8 cellular contexts compared by ENCODE assay signal in genomic region chr3:132660745-132661067, GRCh38. TPM values are rescaled to one million over a fixed set of nuclear protein-coding genes. Genes with fewer than 3 reads are reported as not detected.
DNase-seq lines count a peak whose midpoint lies in the region; ATAC-seq and TF ChIP-seq lines count a peak whose summit lies in the region.

No MANE protein-coding gene starts in this region.

- H4K20me1 ChIP-seq in neural progenitor cell (ENCODE audit: low read depth): peaks cover 25% of the 10 kb centered on the region

- H3K27me3 ChIP-seq in SJCRH30 (no peaks in the 10 kb centered on the region), neural progenitor cell (no peaks in the 10 kb centered on the region)

- DNase-seq in HFFc6 (no peak), SJCRH30 (no peak), fibroblast of gingiva (ENCODE audit: low read depth) (peak; percentile 4), neural progenitor cell (ENCODE audit: low spot score) (no peak), NCI-H524 treated with DMSO at 0.1 percent for 48 hours (lab: John Stamatoyannopoulos, UW) (no peak)

- peak overlapping the region; percentile 80 for H3K27ac ChIP-seq in SJCRH30
- H3K27ac ChIP-seq in neural progenitor cell: no peak overlapping the region

- H3K4me2 ChIP-seq in neural progenitor cell: peak overlapping the region; percentile 76

- peaks cover 15% of the 10 kb centered on the region for H3F3A ChIP-seq in neural progenitor cell (ENCODE audit: low read depth)

- TF ChIP-seq CTCF in HFFc6 (IDR thresholded peaks at IDR 0.05) (no peak), neural progenitor cell (IDR thresholded peaks at IDR 0.05) (no peak)

- H3K9ac ChIP-seq in neural progenitor cell: peak overlapping the region; percentile 73

- H3K27ac Mint-ChIP-seq in HFFc6 (peak overlapping the region; percentile 99), neural progenitor cell (peak overlapping the region; percentile 94)

- H3K9me3 Mint-ChIP-seq in HFFc6 (no peaks in the 10 kb centered on the region), neural progenitor cell (no peaks in the 10 kb centered on the region)

- H3K27me3 Mint-ChIP-seq in HFFc6 (ENCODE audit: insufficient read depth) (peaks cover 1% of the 10 kb centered on the region; the same call in 1 of the 2 replicates), neural progenitor cell (ENCODE audit: insufficient read depth, low read depth) (no peaks in the 10 kb centered on the region)

- H3K36me3 Mint-ChIP-seq in HFFc6 (ENCODE audit: low read depth): peaks cover 10% of the 10 kb centered on the region
- peaks cover 3% of the 10 kb centered on the region for H3K36me3 Mint-ChIP-seq in neural progenitor cell

- H3K4me3 Mint-ChIP-seq in HFFc6 (peak overlapping the region; percentile 99), neural progenitor cell (peak overlapping the region; percentile 97)

- H3K79me2 ChIP-seq in neural progenitor cell (ENCODE audit: low read depth): peaks cover 56% of the 10 kb centered on the region

- H3K4me3 ChIP-seq in GM08714 (ENCODE audit: low read length) (peak overlapping the region; percentile 76), SJCRH30 (peak overlapping the region; percentile 99), neural progenitor cell (peak overlapping the region; percentile 91)

- peaks cover 3% of the 10 kb centered on the region; the same call in 1 of the 2 replicates for H3K36me3 ChIP-seq in SJCRH30
- H3K36me3 ChIP-seq in neural progenitor cell: no peaks in the 10 kb centered on the region

- H2AFZ ChIP-seq in neural progenitor cell (replicated peaks): peak overlapping the region; percentile 80

- ATAC-seq in GM21367 (IDR thresholded peaks at IDR 0.05; ENCODE audit: unreplicated experiment): no peak
- ATAC-seq in HG02642 (IDR thresholded peaks at IDR 0.05; ENCODE audit: poor library complexity, unreplicated experiment): no peak

- H3K4me1 ChIP-seq in SJCRH30 (peaks cover 3% of the 10 kb centered on the region; the same call in 1 of the 2 replicates), neural progenitor cell (peaks cover 12% of the 10 kb centered on the region)

- H3K4me1 Mint-ChIP-seq in HFFc6 (ENCODE audit: low read depth): peaks cover 72% of the 10 kb centered on the region
- H3K4me1 Mint-ChIP-seq in neural progenitor cell: peaks cover 18% of the 10 kb centered on the region

- H3K9me3 ChIP-seq in SJCRH30 (replicated peaks) (no peaks in the 10 kb centered on the region), neural progenitor cell (ENCODE audit: low read depth) (no peaks in the 10 kb centered on the region)

RNA-seq across cellular contexts. Expression of gene UBA5, which starts 0.6 kb away (rescaled TPM):
- total RNA-seq in HFFc6 (2021; fragmentation: NEBNext Ultra II Directional; extraction: Animal tissue kit (Norgen Biotek cat#: 25700)): 10 to 100 TPM; 43.8 to 51.5 (median 48.0) TPM
- total RNA-seq in SJCRH30 (2014; rRNA removed; shearing (Covaris generic)): 46.4 and 52.6 TPM in 2 replicates
- 51.2 and 84.7 TPM in 2 replicates for total RNA-seq in neural progenitor cell (ENCODE audit: low replicate concordance)

RNA-seq across cellular contexts. Expression of gene ACAD11, which starts 1.1 kb away (rescaled TPM):
- 10 to 100 TPM; 13.3 to 18.5 (median 13.8) TPM for total RNA-seq in HFFc6 (2021; fragmentation: NEBNext Ultra II Directional; extraction: Animal tissue kit (Norgen Biotek cat#: 25700))
- 18.5 and 21.7 TPM in 2 replicates for total RNA-seq in SJCRH30 (2014; rRNA removed; shearing (Covaris generic))
- 41.2 and 45.2 TPM in 2 replicates for total RNA-seq in neural progenitor cell (ENCODE audit: low replicate concordance)
